Comparison of ENCODE assay signal across 1 cellular context in the genomic region with DNA sequence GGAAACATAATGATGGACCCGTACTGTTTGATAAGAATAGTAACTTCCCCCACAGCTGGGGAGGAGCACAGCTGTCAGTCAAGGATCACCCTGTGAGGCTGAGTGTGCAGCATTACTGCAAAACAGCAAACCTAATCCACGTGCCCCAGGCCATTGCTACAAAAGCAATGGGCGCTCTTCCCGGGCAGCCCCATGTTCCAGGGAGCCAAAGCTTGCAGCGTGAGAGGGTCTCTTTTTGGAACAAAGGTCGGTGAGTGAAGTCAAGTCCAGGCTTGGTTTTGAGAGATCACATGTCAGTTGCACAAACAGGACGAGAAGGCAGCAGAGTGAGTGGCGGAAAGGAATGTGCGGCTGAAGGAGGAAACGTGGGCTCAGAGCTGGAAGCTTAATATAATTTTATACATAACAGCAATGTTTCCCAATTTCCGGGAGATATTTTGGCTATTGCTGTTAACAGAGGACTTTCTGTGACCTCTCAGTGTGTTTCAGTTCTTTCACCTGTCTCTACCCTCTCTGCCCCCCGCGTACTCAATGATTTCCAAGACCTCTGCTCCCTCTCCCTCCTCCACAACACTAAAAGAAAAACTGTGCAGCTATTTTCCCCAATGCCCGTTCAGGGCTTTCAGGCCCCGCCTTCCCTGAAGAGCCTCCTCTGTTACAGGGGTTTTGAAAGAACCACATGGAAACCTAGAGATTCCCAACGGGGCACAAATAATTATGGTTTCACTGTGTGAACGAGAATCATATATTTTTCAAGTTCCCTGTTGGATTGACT.
TF ChIP-seq lines count a peak whose summit lies in the region.

No MANE protein-coding gene starts in this region.

TF ChIP-seq in HepG2, 621 proteins besides CTCF, POLR2A, EP300 and RAD21 (continued from another document and continues in another):
- TF ChIP-seq, protein P1, sequence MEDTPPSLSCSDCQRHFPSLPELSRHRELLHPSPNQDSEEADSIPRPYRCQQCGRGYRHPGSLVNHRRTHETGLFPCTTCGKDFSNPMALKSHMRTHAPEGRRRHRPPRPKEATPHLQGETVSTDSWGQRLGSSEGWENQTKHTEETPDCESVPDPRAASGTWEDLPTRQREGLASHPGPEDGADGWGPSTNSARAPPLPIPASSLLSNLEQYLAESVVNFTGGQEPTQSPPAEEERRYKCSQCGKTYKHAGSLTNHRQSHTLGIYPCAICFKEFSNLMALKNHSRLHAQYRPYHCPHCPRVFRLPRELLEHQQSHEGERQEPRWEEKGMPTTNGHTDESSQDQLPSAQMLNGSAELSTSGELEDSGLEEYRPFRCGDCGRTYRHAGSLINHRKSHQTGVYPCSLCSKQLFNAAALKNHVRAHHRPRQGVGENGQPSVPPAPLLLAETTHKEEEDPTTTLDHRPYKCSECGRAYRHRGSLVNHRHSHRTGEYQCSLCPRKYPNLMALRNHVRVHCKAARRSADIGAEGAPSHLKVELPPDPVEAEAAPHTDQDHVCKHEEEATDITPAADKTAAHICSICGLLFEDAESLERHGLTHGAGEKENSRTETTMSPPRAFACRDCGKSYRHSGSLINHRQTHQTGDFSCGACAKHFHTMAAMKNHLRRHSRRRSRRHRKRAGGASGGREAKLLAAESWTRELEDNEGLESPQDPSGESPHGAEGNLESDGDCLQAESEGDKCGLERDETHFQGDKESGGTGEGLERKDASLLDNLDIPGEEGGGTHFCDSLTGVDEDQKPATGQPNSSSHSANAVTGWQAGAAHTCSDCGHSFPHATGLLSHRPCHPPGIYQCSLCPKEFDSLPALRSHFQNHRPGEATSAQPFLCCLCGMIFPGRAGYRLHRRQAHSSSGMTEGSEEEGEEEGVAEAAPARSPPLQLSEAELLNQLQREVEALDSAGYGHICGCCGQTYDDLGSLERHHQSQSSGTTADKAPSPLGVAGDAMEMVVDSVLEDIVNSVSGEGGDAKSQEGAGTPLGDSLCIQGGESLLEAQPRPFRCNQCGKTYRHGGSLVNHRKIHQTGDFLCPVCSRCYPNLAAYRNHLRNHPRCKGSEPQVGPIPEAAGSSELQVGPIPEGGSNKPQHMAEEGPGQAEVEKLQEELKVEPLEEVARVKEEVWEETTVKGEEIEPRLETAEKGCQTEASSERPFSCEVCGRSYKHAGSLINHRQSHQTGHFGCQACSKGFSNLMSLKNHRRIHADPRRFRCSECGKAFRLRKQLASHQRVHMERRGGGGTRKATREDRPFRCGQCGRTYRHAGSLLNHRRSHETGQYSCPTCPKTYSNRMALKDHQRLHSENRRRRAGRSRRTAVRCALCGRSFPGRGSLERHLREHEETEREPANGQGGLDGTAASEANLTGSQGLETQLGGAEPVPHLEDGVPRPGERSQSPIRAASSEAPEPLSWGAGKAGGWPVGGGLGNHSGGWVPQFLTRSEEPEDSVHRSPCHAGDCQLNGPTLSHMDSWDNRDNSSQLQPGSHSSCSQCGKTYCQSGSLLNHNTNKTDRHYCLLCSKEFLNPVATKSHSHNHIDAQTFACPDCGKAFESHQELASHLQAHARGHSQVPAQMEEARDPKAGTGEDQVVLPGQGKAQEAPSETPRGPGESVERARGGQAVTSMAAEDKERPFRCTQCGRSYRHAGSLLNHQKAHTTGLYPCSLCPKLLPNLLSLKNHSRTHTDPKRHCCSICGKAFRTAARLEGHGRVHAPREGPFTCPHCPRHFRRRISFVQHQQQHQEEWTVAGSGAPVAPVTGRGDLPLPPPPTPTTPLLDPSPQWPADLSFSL (CRISPR knock-in tag; IDR thresholded peaks at IDR 0.05): no peak
- TF ChIP-seq, protein P2, sequence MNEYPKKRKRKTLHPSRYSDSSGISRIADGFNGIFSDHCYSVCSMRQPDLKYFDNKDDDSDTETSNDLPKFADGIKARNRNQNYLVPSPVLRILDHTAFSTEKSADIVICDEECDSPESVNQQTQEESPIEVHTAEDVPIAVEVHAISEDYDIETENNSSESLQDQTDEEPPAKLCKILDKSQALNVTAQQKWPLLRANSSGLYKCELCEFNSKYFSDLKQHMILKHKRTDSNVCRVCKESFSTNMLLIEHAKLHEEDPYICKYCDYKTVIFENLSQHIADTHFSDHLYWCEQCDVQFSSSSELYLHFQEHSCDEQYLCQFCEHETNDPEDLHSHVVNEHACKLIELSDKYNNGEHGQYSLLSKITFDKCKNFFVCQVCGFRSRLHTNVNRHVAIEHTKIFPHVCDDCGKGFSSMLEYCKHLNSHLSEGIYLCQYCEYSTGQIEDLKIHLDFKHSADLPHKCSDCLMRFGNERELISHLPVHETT (CRISPR knock-in tag; conservative IDR thresholded peaks at IDR 0.05): no peak
- TF ChIP-seq ZNF556 (CRISPR knock-in tag; IDR thresholded peaks at IDR 0.05; ENCODE audit: borderline replicate concordance) (no peak), SPEN (CRISPR knock-in tag; IDR thresholded peaks at IDR 0.05; ENCODE audit: low read depth) (no peak), GABPA (IDR thresholded peaks at IDR 0.05; ENCODE audit: low read depth, low read length) (no peak), GABPA (CRISPR knock-in tag; IDR thresholded peaks at IDR 0.05; ENCODE audit: low read depth) (no peak), REXO4 (CRISPR knock-in tag; IDR thresholded peaks at IDR 0.05; ENCODE audit: borderline replicate concordance) (no peak), ATM (IDR thresholded peaks at IDR 0.05; ENCODE audit: borderline replicate concordance) (no peak), ZNF263 (CRISPR knock-in tag; IDR thresholded peaks at IDR 0.05) (peak; percentile 74), TBX2 (CRISPR knock-in tag; IDR thresholded peaks at IDR 0.05; ENCODE audit: borderline replicate concordance) (no peak), TOE1 (CRISPR knock-in tag; IDR thresholded peaks at IDR 0.05) (no peak), ZNF274 (CRISPR knock-in tag; IDR thresholded peaks at IDR 0.05) (no peak), TARDBP (CRISPR knock-in tag; IDR thresholded peaks at IDR 0.05) (0 out of 2 replicates have a peak, but pooled peaks have one; percentile 23), HNF4A (CRISPR knock-in tag; IDR thresholded peaks at IDR 0.05) (peak; percentile 48), ZNF367 (CRISPR knock-in tag; IDR thresholded peaks at IDR 0.05; ENCODE audit: borderline replicate concordance) (no peak), SALL1 (CRISPR knock-in tag; IDR thresholded peaks at IDR 0.05) (peak; percentile 34; the same call in 1 of the 2 replicates), PPARG (CRISPR knock-in tag; conservative IDR thresholded peaks at IDR 0.05) (peak; percentile 64; the same call in 1 of the 2 replicates), NFYB (CRISPR knock-in tag; IDR thresholded peaks at IDR 0.05) (no peak), RXRB (CRISPR knock-in tag; IDR thresholded peaks at IDR 0.05; ENCODE audit: borderline replicate concordance) (peak; percentile 32; the same call in 1 of the 2 replicates), MIXL1 (CRISPR knock-in tag; IDR thresholded peaks at IDR 0.05) (no peak), HMG20A (CRISPR knock-in tag; IDR thresholded peaks at IDR 0.05; ENCODE audit: borderline replicate concordance) (no peak), ZSCAN22 (CRISPR knock-in tag; IDR thresholded peaks at IDR 0.05) (no peak), TRIM24 (CRISPR knock-in tag; IDR thresholded peaks at IDR 0.05) (no peak), ZNF235 (CRISPR knock-in tag; IDR thresholded peaks at IDR 0.05; ENCODE audit: borderline replicate concordance) (no peak), THYN1 (CRISPR knock-in tag; IDR thresholded peaks at IDR 0.05; ENCODE audit: borderline replicate concordance, low read depth) (no peak), ZNF30 (CRISPR knock-in tag; IDR thresholded peaks at IDR 0.05) (0 out of 2 replicates have a peak, but pooled peaks have one; percentile 25), YY1 (IDR thresholded peaks at IDR 0.05; ENCODE audit: insufficient read depth, insufficient replicate concordance, low read depth, low read length) (no peak), FOXO1 (CRISPR knock-in tag; IDR thresholded peaks at IDR 0.05) (no peak), DR1 (CRISPR knock-in tag; IDR thresholded peaks at IDR 0.05) (no peak), ZNF292 (CRISPR knock-in tag; IDR thresholded peaks at IDR 0.05; ENCODE audit: borderline replicate concordance, low read depth) (peak; percentile 52; the same call in 1 of the 2 replicates), DNMT3B (CRISPR knock-in tag; conservative IDR thresholded peaks at IDR 0.05) (no peak), RBAK (CRISPR knock-in tag; IDR thresholded peaks at IDR 0.05) (no peak)
- TF ChIP-seq, protein P3, sequence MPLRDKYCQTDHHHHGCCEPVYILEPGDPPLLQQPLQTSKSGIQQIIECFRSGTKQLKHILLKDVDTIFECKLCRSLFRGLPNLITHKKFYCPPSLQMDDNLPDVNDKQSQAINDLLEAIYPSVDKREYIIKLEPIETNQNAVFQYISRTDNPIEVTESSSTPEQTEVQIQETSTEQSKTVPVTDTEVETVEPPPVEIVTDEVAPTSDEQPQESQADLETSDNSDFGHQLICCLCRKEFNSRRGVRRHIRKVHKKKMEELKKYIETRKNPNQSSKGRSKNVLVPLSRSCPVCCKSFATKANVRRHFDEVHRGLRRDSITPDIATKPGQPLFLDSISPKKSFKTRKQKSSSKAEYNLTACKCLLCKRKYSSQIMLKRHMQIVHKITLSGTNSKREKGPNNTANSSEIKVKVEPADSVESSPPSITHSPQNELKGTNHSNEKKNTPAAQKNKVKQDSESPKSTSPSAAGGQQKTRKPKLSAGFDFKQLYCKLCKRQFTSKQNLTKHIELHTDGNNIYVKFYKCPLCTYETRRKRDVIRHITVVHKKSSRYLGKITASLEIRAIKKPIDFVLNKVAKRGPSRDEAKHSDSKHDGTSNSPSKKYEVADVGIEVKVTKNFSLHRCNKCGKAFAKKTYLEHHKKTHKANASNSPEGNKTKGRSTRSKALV (CRISPR knock-in tag; IDR thresholded peaks at IDR 0.05): no peak
- TF ChIP-seq, protein P4, sequence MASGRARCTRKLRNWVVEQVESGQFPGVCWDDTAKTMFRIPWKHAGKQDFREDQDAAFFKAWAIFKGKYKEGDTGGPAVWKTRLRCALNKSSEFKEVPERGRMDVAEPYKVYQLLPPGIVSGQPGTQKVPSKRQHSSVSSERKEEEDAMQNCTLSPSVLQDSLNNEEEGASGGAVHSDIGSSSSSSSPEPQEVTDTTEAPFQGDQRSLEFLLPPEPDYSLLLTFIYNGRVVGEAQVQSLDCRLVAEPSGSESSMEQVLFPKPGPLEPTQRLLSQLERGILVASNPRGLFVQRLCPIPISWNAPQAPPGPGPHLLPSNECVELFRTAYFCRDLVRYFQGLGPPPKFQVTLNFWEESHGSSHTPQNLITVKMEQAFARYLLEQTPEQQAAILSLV (CRISPR knock-in tag; IDR thresholded peaks at IDR 0.05; ENCODE audit: borderline replicate concordance): no peak
- TF ChIP-seq, protein P5, sequence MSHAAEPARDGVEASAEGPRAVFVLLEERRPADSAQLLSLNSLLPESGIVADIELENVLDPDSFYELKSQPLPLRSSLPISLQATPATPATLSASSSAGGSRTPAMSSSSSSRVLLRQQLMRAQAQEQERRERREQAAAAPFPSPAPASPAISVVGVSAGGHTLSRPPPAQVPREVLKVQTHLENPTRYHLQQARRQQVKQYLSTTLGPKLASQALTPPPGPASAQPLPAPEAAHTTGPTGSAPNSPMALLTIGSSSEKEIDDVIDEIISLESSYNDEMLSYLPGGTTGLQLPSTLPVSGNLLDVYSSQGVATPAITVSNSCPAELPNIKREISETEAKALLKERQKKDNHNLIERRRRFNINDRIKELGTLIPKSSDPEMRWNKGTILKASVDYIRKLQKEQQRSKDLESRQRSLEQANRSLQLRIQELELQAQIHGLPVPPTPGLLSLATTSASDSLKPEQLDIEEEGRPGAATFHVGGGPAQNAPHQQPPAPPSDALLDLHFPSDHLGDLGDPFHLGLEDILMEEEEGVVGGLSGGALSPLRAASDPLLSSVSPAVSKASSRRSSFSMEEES (CRISPR knock-in tag; IDR thresholded peaks at IDR 0.05): 0 out of 2 replicates have a peak, but pooled peaks have one; percentile 25
- TF ChIP-seq, protein P6, sequence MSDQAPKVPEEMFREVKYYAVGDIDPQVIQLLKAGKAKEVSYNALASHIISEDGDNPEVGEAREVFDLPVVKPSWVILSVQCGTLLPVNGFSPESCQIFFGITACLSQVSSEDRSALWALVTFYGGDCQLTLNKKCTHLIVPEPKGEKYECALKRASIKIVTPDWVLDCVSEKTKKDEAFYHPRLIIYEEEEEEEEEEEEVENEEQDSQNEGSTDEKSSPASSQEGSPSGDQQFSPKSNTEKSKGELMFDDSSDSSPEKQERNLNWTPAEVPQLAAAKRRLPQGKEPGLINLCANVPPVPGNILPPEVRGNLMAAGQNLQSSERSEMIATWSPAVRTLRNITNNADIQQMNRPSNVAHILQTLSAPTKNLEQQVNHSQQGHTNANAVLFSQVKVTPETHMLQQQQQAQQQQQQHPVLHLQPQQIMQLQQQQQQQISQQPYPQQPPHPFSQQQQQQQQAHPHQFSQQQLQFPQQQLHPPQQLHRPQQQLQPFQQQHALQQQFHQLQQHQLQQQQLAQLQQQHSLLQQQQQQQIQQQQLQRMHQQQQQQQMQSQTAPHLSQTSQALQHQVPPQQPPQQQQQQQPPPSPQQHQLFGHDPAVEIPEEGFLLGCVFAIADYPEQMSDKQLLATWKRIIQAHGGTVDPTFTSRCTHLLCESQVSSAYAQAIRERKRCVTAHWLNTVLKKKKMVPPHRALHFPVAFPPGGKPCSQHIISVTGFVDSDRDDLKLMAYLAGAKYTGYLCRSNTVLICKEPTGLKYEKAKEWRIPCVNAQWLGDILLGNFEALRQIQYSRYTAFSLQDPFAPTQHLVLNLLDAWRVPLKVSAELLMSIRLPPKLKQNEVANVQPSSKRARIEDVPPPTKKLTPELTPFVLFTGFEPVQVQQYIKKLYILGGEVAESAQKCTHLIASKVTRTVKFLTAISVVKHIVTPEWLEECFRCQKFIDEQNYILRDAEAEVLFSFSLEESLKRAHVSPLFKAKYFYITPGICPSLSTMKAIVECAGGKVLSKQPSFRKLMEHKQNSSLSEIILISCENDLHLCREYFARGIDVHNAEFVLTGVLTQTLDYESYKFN (CRISPR knock-in tag; conservative IDR thresholded peaks at IDR 0.05): 0 out of 2 replicates have a peak, but pooled peaks have one; percentile 25
- TF ChIP-seq, protein P7, sequence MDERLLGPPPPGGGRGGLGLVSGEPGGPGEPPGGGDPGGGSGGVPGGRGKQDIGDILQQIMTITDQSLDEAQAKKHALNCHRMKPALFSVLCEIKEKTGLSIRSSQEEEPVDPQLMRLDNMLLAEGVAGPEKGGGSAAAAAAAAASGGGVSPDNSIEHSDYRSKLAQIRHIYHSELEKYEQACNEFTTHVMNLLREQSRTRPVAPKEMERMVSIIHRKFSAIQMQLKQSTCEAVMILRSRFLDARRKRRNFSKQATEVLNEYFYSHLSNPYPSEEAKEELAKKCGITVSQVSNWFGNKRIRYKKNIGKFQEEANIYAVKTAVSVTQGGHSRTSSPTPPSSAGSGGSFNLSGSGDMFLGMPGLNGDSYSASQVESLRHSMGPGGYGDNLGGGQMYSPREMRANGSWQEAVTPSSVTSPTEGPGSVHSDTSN (CRISPR knock-in tag; IDR thresholded peaks at IDR 0.05): 0 out of 2 replicates have a peak, but pooled peaks have one; percentile 32
- TF ChIP-seq, protein P8, sequence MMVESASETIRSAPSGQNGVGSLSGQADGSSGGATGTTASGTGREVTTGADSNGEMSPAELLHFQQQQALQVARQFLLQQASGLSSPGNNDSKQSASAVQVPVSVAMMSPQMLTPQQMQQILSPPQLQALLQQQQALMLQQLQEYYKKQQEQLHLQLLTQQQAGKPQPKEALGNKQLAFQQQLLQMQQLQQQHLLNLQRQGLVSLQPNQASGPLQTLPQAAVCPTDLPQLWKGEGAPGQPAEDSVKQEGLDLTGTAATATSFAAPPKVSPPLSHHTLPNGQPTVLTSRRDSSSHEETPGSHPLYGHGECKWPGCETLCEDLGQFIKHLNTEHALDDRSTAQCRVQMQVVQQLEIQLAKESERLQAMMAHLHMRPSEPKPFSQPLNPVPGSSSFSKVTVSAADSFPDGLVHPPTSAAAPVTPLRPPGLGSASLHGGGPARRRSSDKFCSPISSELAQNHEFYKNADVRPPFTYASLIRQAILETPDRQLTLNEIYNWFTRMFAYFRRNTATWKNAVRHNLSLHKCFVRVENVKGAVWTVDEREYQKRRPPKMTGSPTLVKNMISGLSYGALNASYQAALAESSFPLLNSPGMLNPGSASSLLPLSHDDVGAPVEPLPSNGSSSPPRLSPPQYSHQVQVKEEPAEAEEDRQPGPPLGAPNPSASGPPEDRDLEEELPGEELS (CRISPR knock-in tag; IDR thresholded peaks at IDR 0.05): no peak
